In the genomic region with DNA sequence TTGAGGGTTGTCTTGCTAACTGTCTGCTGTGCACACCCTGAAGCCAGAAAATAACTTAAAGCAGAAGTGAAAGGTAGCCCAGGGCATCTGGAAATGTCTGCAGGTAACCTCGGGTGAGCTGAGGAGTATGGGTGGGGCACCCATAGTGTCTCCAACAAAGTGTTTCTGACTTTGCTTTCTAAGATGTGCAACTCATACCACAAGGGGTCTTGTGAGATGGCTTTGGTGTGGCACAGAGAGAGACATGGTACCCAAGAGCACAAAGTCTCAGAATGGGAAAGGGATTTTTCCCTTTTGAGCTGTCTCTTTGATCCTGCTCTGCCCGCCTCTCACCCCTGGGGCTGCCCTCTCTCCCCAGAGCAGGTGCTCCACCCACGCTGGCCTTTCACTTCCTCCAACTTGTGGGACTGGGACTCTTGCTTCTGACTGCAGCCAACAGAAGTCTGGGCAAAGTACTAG, we compare ENCODE assay signal across 8 cellular contexts. TPM values are rescaled to one million over a fixed set of nuclear protein-coding genes. Genes with fewer than 3 reads are reported as not detected.
DNase-seq lines count a peak whose midpoint lies in the region; ATAC-seq, FAIRE-seq and TF ChIP-seq lines count a peak whose summit lies in the region.

No MANE protein-coding gene starts in this region.

- H3K4me1 Mint-ChIP-seq in T-helper 17 cell, result peaks cover 15% of the 10 kb centered on the region

- H3K9ac ChIP-seq in BLaER1, result no peak overlapping the region

- H3K36me3 ChIP-seq in BLaER1 (peaks cover 17% of the 10 kb centered on the region), lower lobe of right lung (no peaks in the 10 kb centered on the region)

- intact Hi-C loops in lower lobe of right lung (cut with DNase I), result no loop called here

- peaks cover 82% of the 10 kb centered on the region for H3K4me1 ChIP-seq in BLaER1
- peaks cover 64% of the 10 kb centered on the region for H3K4me1 ChIP-seq in lower lobe of right lung

- H3K4me3 Mint-ChIP-seq in T-helper 17 cell, result peak overlapping the region; percentile 7

- no peaks in the 10 kb centered on the region for H3K27me3 Mint-ChIP-seq in T-helper 17 cell

- no peaks in the 10 kb centered on the region for H3K36me3 Mint-ChIP-seq in T-helper 17 cell (ENCODE audit: low read depth)

- peaks cover 39% of the 10 kb centered on the region for H4K20me1 ChIP-seq in BLaER1

- ATAC-seq in GM19023 (IDR thresholded peaks at IDR 0.05; ENCODE audit: unreplicated experiment) (peak; percentile 86), HG03060 (IDR thresholded peaks at IDR 0.05; ENCODE audit: low read depth, unreplicated experiment) (peak; percentile 76), T-helper 17 cell (peak; percentile 76), lower lobe of right lung (peak; percentile 81 to 83)

- no peak for DNase-seq in T-helper 17 cell
- DNase-seq in lower lobe of right lung, result peak; percentile 73
- no peak for DNase-seq in NCI-H1417 treated with DMSO at 0.1 percent for 48 hours (lab: John Stamatoyannopoulos, UW)
- DNase-seq in urothelium cell line (ENCODE audit: low spot score), result no peak
- no peak for DNase-seq in NCI-H82 treated with DMSO at 0.1 percent for 48 hours (lab: John Stamatoyannopoulos, UW; ENCODE audit: unreplicated experiment)

- peak overlapping the region; percentile 70 for H3K4me2 ChIP-seq in BLaER1

- H3K27ac Mint-ChIP-seq in T-helper 17 cell, result peak overlapping the region; percentile 57

- TF ChIP-seq CTCF in lower lobe of right lung (IDR thresholded peaks at IDR 0.05), result no peak

- H3K4me3 ChIP-seq in BLaER1, result no peak overlapping the region
- no peak overlapping the region for H3K4me3 ChIP-seq in lower lobe of right lung

- no peak for FAIRE-seq in urothelium cell line (lab: Jason Lieb, UNC)

- H3K27ac ChIP-seq in BLaER1, result peak overlapping the region; percentile 27; the same call in 1 of the 2 replicates
- no peak overlapping the region for H3K27ac ChIP-seq in lower lobe of right lung

- H3K9me3 ChIP-seq in BLaER1 (no peaks in the 10 kb centered on the region), T-helper 17 cell (ENCODE audit: control insufficient read depth, low read length, poor library complexity, severe bottlenecking) (no peaks in the 10 kb centered on the region), lower lobe of right lung (no peaks in the 10 kb centered on the region)

- H3K27me3 ChIP-seq in BLaER1 (no peaks in the 10 kb centered on the region), lower lobe of right lung (ENCODE audit: low read depth) (no peaks in the 10 kb centered on the region)

RNA-seq across cellular contexts. Expression of a gene that starts 6.9 kb away (rescaled TPM):
- total RNA-seq in T-helper 17 cell (10 to 100 TPM; 32.4 to 33.3 TPM), lower lobe of right lung (73.1 TPM)

RNA-seq across cellular contexts. Expression of a gene that starts 9.0 kb away (rescaled TPM):
- total RNA-seq in T-helper 17 cell, result under 1 TPM in 1 of 2 donors, not detected in 1; 0.31 TPM
- 12.4 TPM for total RNA-seq in lower lobe of right lung

Comparison
In these comparisons a context has a peak if more than half of its experiments do, and no peak if none do; other contexts are left out.
1. RNA of a gene that starts 9.0 kb away (total RNA-seq): 12.4 TPM in lower lobe of right lung (single experiment); 0.31 TPM in T-helper 17 cell; every median in the first group is over 10 times any median in the second.
2. Peak in every context shown above with its lines, with median percentiles within 50 percentile points of each other: ATAC-seq.